Comparison of ENCODE assay signal across 33 cellular contexts in the genomic region with DNA sequence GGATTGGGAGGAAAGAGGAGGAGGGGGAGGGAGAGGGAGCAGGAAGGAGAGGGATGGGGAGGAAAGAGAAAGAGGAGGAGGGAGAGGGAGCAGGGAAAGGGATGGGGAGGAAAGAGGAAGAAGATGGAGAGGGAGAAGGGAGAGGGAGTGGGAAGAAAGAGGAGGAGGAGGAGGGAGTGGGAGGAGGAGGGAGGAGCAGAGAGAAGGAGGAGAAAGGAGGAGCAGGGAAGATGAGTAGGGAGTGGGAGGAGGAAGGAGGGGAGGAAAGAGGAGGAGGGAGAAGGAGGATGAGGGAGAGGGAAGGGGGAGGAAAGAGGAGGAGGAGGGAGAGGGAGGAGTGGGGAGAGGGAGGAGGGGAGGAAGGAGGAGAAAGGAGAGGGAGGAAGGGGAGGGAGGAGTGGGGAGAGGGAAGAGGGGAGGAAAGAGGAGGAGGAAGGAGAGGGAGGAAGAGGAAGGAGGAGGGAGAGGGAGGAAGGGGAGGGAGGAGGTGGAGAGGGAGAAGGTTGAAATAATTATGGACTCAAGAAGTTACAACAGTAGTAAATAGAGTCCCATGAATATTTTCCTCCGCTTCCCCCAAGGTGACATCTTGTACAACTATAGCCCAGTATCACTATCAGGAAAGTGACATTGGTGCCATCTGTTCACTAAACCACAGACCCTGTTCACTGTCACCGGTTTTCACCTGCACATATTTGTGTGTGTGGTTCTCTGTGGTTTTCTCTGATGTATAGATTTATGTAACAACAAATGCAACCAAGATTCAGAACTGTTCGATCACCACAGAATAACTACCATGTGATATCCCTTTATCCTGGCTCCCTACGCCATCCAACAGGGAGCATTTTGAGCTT.
"Had no signal": no experiment of that assay in that cellular context is flagged by ENCODE, and none has a peak within 500 bp of the region (broad histone marks: within the 10 kb centered on the region; RNA-seq: fewer than 3 reads in every experiment).

No MANE protein-coding gene starts in this region.

- H3K4me3 Mint-ChIP-seq: activated CD4-positive, alpha-beta memory T cell treated with anti-CD3 and anti-CD28 coated beads, Interleukin-2, amount 10 ng/mL, durations not matched to agents 7 days and 5 days; activated CD8-positive, alpha-beta memory T cell treated with anti-CD3 and anti-CD28 coated beads, Interleukin-2, amount 10 ng/mL, durations not matched to agents 7 days and 5 days; activated naive CD4-positive, alpha-beta T cell treated with anti-CD3 and anti-CD28 coated beads, Interleukin-2, amount 10 ng/mL, durations not matched to agents 7 days and 5 days; activated naive CD8-positive, alpha-beta T cell; activated naive CD8-positive, alpha-beta T cell treated with anti-CD3 and anti-CD28 coated beads, Interleukin-2, amount 50 U/mL, for 24 hours; brain had no signal

- H3K9me3 Mint-ChIP-seq: activated CD4-positive, alpha-beta memory T cell treated with anti-CD3 and anti-CD28 coated beads, Interleukin-2, amount 10 ng/mL, durations not matched to agents 7 days and 5 days; activated naive CD4-positive, alpha-beta T cell treated with anti-CD3 and anti-CD28 coated beads, Interleukin-2, amount 10 ng/mL, durations not matched to agents 7 days and 5 days; activated naive CD8-positive, alpha-beta T cell treated with anti-CD3 and anti-CD28 coated beads, Interleukin-2, amount 50 U/mL, for 24 hours; brain had no signal

- H3K27me3 ChIP-seq: SJCRH30 had no signal

- FAIRE-seq: bronchial epithelial cell had no signal

- H3K4me3 ChIP-seq: SJCRH30, SK-N-MC had no signal

- H3K36me3 ChIP-seq: SJCRH30 had no signal

- H3K4me1 ChIP-seq: SJCRH30 had no signal

- H3K4me1 Mint-ChIP-seq: activated CD4-positive, alpha-beta memory T cell treated with anti-CD3 and anti-CD28 coated beads, Interleukin-2, amount 10 ng/mL, durations not matched to agents 7 days and 5 days; activated CD8-positive, alpha-beta memory T cell treated with anti-CD3 and anti-CD28 coated beads, Interleukin-2, amount 10 ng/mL, durations not matched to agents 7 days and 5 days; activated naive CD4-positive, alpha-beta T cell treated with anti-CD3 and anti-CD28 coated beads, Interleukin-2, amount 10 ng/mL, durations not matched to agents 7 days and 5 days; activated naive CD8-positive, alpha-beta T cell treated with anti-CD3 and anti-CD28 coated beads, Interleukin-2, amount 50 U/mL, for 24 hours had no signal

- H3K27me3 Mint-ChIP-seq: activated CD4-positive, alpha-beta memory T cell treated with anti-CD3 and anti-CD28 coated beads, Interleukin-2, amount 10 ng/mL, durations not matched to agents 7 days and 5 days; activated CD8-positive, alpha-beta memory T cell treated with anti-CD3 and anti-CD28 coated beads, Interleukin-2, amount 10 ng/mL, durations not matched to agents 7 days and 5 days had no signal

- DNase-seq: activated CD4-positive, alpha-beta memory T cell treated with anti-CD3 and anti-CD28 coated beads, Interleukin-2, amount 10 ng/mL, durations not matched to agents 7 days and 5 days; activated CD4-positive, alpha-beta T cell treated with anti-CD3 and anti-CD28 coated beads for 1 hour; activated CD4-positive, alpha-beta T cell treated with anti-CD3 and anti-CD28 coated beads for 48 hours; activated CD4-positive, CD25-positive, alpha-beta regulatory T cell; activated CD8-positive, alpha-beta memory T cell treated with anti-CD3 and anti-CD28 coated beads for 24 hours; activated CD8-positive, alpha-beta memory T cell treated with anti-CD3 and anti-CD28 coated beads, Interleukin-2, amount 10 ng/mL, durations not matched to agents 7 days and 5 days; activated CD8-positive, alpha-beta memory T cell treated with anti-CD3 and anti-CD28 coated beads, Interleukin-2, amount 50 U/mL, for 48 hours; activated effector memory CD4-positive, alpha-beta T cell treated with Interleukin-2 at 50 U/mL for 16 hours; activated naive CD4-positive, alpha-beta T cell treated with anti-CD3 and anti-CD28 coated beads, Interleukin-2, amount 10 ng/mL, durations not matched to agents 7 days and 5 days; activated naive CD8-positive, alpha-beta T cell treated with anti-CD3 and anti-CD28 coated beads, Interleukin-2, amount 50 U/mL, for 24 hours; activated T-cell treated with anti-CD3 and anti-CD28 coated beads, Interleukin-2, amount 50 U/mL, for 48 hours; anterior cingulate cortex; caudate nucleus; cerebellar nuclear complex; Karpas-422; NCI-H1048; NCI-H1105 treated with DMSO at 0.1 percent for 48 hours; NCI-H1436; NCI-H1694; NCI-H1930; NCI-H2081 treated with DMSO at 0.1 percent for 48 hours; NCI-H226; NCI-H446 treated with DMSO at 0.1 percent for 48 hours; NCI-H524; NCI-H69; SHP77; SJCRH30; T-helper 9 cell had no signal

- H3K9me3 ChIP-seq: SJCRH30 had no signal

- H3K27ac Mint-ChIP-seq: activated CD4-positive, alpha-beta memory T cell treated with anti-CD3 and anti-CD28 coated beads, Interleukin-2, amount 10 ng/mL, durations not matched to agents 7 days and 5 days; activated CD8-positive, alpha-beta memory T cell treated with anti-CD3 and anti-CD28 coated beads, Interleukin-2, amount 10 ng/mL, durations not matched to agents 7 days and 5 days; activated naive CD4-positive, alpha-beta T cell treated with anti-CD3 and anti-CD28 coated beads, Interleukin-2, amount 10 ng/mL, durations not matched to agents 7 days and 5 days; activated naive CD8-positive, alpha-beta T cell; activated naive CD8-positive, alpha-beta T cell treated with anti-CD3 and anti-CD28 coated beads, Interleukin-2, amount 50 U/mL, for 24 hours; brain had no signal

- ATAC-seq: activated CD8-positive, alpha-beta memory T cell treated with anti-CD3 and anti-CD28 coated beads, Interleukin-2, amount 10 ng/mL, durations not matched to agents 7 days and 5 days; activated naive CD8-positive, alpha-beta T cell treated with anti-CD3 and anti-CD28 coated beads, Interleukin-2, amount 50 U/mL, for 24 hours had no signal

- H3K27ac ChIP-seq: SJCRH30, SK-N-MC, VCaP had no signal

- H3K36me3 Mint-ChIP-seq: activated CD8-positive, alpha-beta memory T cell treated with anti-CD3 and anti-CD28 coated beads, Interleukin-2, amount 10 ng/mL, durations not matched to agents 7 days and 5 days; activated naive CD4-positive, alpha-beta T cell treated with anti-CD3 and anti-CD28 coated beads, Interleukin-2, amount 10 ng/mL, durations not matched to agents 7 days and 5 days; activated naive CD8-positive, alpha-beta T cell; brain had no signal
